9 cellular contexts compared by ENCODE assay signal in genomic region chr12:94725375-94726168, GRCh38.
DNase-seq lines count a peak whose midpoint lies in the region; ATAC-seq, FAIRE-seq and TF ChIP-seq lines count a peak whose summit lies in the region.
"Had no signal": no experiment of that assay in that cellular context is flagged by ENCODE, and none has a peak within 500 bp of the region (broad histone marks: within the 10 kb centered on the region; RNA-seq: fewer than 3 reads in every experiment).

No MANE protein-coding gene starts in this region.

- RAD21 ChIA-PET in GM12878 (lab: Charles Lee; ENCODE audit: unreplicated experiment), result no interaction called here

- peaks cover 6% of the 10 kb centered on the region for H3K79me2 ChIP-seq in GM12878 (ENCODE audit: control insufficient read depth, insufficient read depth, low read length)

- TF ChIP-seq RAD21 in GM12878 (IDR thresholded peaks at IDR 0.05; ENCODE audit: insufficient read depth, low read depth, low read length), result peak; percentile 56

- in situ Hi-C loops in KBM-7 (cut with MboI; ENCODE audit: low pct_unique_long_range_greater_than_20kb, low sequenced_read_pairs) (no loop called here), GM12878 (cut with MboI) (no loop called here)

- BruUV-seq in GM12878 (replicated peaks; lab: Mats Ljungman, UMichigan), result no TSS peak

- H2AFZ ChIP-seq in GM12878 (ENCODE audit: control insufficient read depth, low read depth, low read length), result peak overlapping the region; percentile 26; the same call in 1 of the 2 replicates

- no peak overlapping the region for H3K9ac ChIP-seq in GM12878 (ENCODE audit: control insufficient read depth, insufficient read depth, low read length)

- H3K9me3 ChIP-seq in GM12878 (replicated peaks; ENCODE audit: control insufficient read depth, insufficient read depth, low read length), result no peaks in the 10 kb centered on the region; the same call in 2 of the 3 replicates
- H3K9me3 ChIP-seq: body of pancreas had no signal

- H3K4me3 ChIP-seq in GM12878, result no peak overlapping the region
- H3K4me3 ChIP-seq: body of pancreas had no signal

- TF ChIP-seq CTCF in GM12878 (IDR thresholded peaks at IDR 0.05 in 2 of 3, conservative IDR thresholded peaks at IDR 0.05 in 1 of 3; ENCODE audit: control insufficient read depth in 2 of 3, extremely low read depth in 1 of 3, insufficient read depth in 1 of 3, low read depth in 3 of 3, low read length in 3 of 3), result peak; percentile 20 to 48 (median 27); a peak in 5 of 6 replicates

- peak; percentile 33 for DNase-seq in COLO668 (lab: John Stamatoyannopoulos, UW; ENCODE audit: unreplicated experiment)
- peak; percentile 65 for DNase-seq in KBM-7
- no peak for DNase-seq in GM12878 (ENCODE audit: low read depth, low spot score)
- peak; percentile 37 to 74 for DNase-seq in lung microvascular endothelial cell (ENCODE audit: low read depth in 2 of 2)
- no peak for DNase-seq in stimulated activated CD4-positive, alpha-beta T cell treated with anti-CD3 and anti-CD28 coated beads, Interleukin-4, amount 100 ng/mL, for 1 hour
- DNase-seq in stimulated activated CD4-positive, alpha-beta T cell treated with anti-CD3 and anti-CD28 coated beads, Interleukin-15, amount 100 ng/mL, for 24 hours, result no peak

- SMC1A ChIA-PET in GM12878 (lab: Charles Lee; ENCODE audit: uncharacterized antibody, unreplicated experiment), result interaction anchor here (0.6 to 1.3 kb wide), 3 partner anchors 19 to 127 kb away, joined by 3 to 4 read pairs (median 3); no protein-coding TSS in a partner anchor

- POLR2A ChIA-PET in GM12878 (lab: Charles Lee), result no interaction called here

- no peak overlapping the region for H3K4me2 ChIP-seq in GM12878 (ENCODE audit: control insufficient read depth, insufficient read depth)

- ATAC-seq in GM12878, result peak; percentile 44
- no peak for ATAC-seq in GM21423 (IDR thresholded peaks at IDR 0.05; ENCODE audit: unreplicated experiment)
- ATAC-seq in GM21526 (IDR thresholded peaks at IDR 0.05; ENCODE audit: low FRiP score, unreplicated experiment), result no peak
- ATAC-seq: body of pancreas had no signal

- H3K4me1 ChIP-seq in GM12878 (ENCODE audit: control insufficient read depth, insufficient read depth, low read length), result peaks cover 24% of the 10 kb centered on the region
- H3K4me1 ChIP-seq: body of pancreas had no signal

- no peaks in the 10 kb centered on the region for H3K27me3 ChIP-seq in GM12878 (replicated peaks in 1 of 2; ENCODE audit: control insufficient read depth in 2 of 2, insufficient read depth in 2 of 2, low read length in 1 of 2)
- H3K27me3 ChIP-seq: body of pancreas had no signal

- peaks cover 0 to 2% of the 10 kb centered on the region in 2 experiments; a peak in 1 of 4 replicates for H3K36me3 ChIP-seq in GM12878 (ENCODE audit: control insufficient read depth in 2 of 2, insufficient read depth in 2 of 2, low read length in 1 of 2)

- TF ChIP-seq EP300 in GM12878 (IDR thresholded peaks at IDR 0.05; ENCODE audit: borderline replicate concordance in 1 of 2, control insufficient read depth in 1 of 2, low read depth in 2 of 2, low read length in 2 of 2), result no peak

- intact Hi-C loops in GM12878 (cut with micrococcal nuclease; ENCODE audit: unreplicated experiment), result no loop called here

- H4K20me1 ChIP-seq in GM12878 (ENCODE audit: control insufficient read depth, insufficient read depth), result no peaks in the 10 kb centered on the region

- 21% methylated on average over 8 of the region's 8 CpGs for WGBS in GM12878 (ENCODE audit: insufficient coverage, insufficient replicate concordance, low lambda C conversion rate, missing lambda C conversion rate)

- 0 out of 2 replicates have a peak overlapping the region, but pooled peaks have one; percentile 6 for H3K27ac ChIP-seq in GM12878 (ENCODE audit: control insufficient read depth, insufficient read depth)
- H3K27ac ChIP-seq: body of pancreas had no signal

- no peak for FAIRE-seq in GM12878 (lab: Jason Lieb, UNC)

- TF ChIP-seq POLR2A in GM12878 (IDR thresholded peaks at IDR 0.05; ENCODE audit: low read depth, low read length), result no peak

- CTCF ChIA-PET in GM12878 (lab: Yijun Ruan, JAX), result interaction anchor here (1.1 to 1.9 kb wide), 3 partner anchors 21 to 149 kb away, joined by 3 to 5 read pairs (median 4); no protein-coding TSS in a partner anchor

TF ChIP-seq in GM12878, 131 proteins besides CTCF, POLR2A, EP300 and RAD21 (continues in another document):
- TF ChIP-seq CBX5 (IDR thresholded peaks at IDR 0.05; ENCODE audit: low read depth) (no peak), CREB1 (IDR thresholded peaks at IDR 0.05; ENCODE audit: low read depth) (no peak), PML (IDR thresholded peaks at IDR 0.05; ENCODE audit: low read length) (no peak), RFX5 (IDR thresholded peaks at IDR 0.05; ENCODE audit: low read depth, low read length) (no peak), EGR1 (IDR thresholded peaks at IDR 0.05; ENCODE audit: borderline replicate concordance in 1 of 2, low read depth in 2 of 2, low read length in 2 of 2) (peak in 1 of 2 experiments; percentile 3; a peak in 1 of 3 replicates), POU2F2 (IDR thresholded peaks at IDR 0.05; ENCODE audit: borderline replicate concordance, low read depth, low read length) (0 out of 3 replicates have a peak, but pooled peaks have one; percentile 48), SMC3 (IDR thresholded peaks at IDR 0.05; ENCODE audit: borderline replicate concordance, low read length) (peak; percentile 25; the same call in 1 of the 2 replicates), SIX5 (IDR thresholded peaks at IDR 0.05; ENCODE audit: low read depth, low read length, severe bottlenecking) (no peak), MEF2A (IDR thresholded peaks at IDR 0.05; ENCODE audit: insufficient read depth, low read depth, low read length) (no peak), CHD2 (IDR thresholded peaks at IDR 0.05; ENCODE audit: borderline replicate concordance, low read depth, low read length) (no peak), FOS (IDR thresholded peaks at IDR 0.05; ENCODE audit: borderline replicate concordance, extremely low read depth, insufficient read length) (no peak), ZNF274 (IDR thresholded peaks at IDR 0.05; ENCODE audit: insufficient read depth, insufficient read length) (no peak), MTA3 (IDR thresholded peaks at IDR 0.05; ENCODE audit: borderline replicate concordance, low read length) (no peak), IKZF2 (IDR thresholded peaks at IDR 0.05) (no peak), CHD1 (IDR thresholded peaks at IDR 0.05; ENCODE audit: low read depth, low read length) (no peak), EZH2 (IDR thresholded peaks at IDR 0.05; ENCODE audit: borderline replicate concordance, control insufficient read depth, low read depth, low read length) (no peak)
- TF ChIP-seq, protein P1, sequence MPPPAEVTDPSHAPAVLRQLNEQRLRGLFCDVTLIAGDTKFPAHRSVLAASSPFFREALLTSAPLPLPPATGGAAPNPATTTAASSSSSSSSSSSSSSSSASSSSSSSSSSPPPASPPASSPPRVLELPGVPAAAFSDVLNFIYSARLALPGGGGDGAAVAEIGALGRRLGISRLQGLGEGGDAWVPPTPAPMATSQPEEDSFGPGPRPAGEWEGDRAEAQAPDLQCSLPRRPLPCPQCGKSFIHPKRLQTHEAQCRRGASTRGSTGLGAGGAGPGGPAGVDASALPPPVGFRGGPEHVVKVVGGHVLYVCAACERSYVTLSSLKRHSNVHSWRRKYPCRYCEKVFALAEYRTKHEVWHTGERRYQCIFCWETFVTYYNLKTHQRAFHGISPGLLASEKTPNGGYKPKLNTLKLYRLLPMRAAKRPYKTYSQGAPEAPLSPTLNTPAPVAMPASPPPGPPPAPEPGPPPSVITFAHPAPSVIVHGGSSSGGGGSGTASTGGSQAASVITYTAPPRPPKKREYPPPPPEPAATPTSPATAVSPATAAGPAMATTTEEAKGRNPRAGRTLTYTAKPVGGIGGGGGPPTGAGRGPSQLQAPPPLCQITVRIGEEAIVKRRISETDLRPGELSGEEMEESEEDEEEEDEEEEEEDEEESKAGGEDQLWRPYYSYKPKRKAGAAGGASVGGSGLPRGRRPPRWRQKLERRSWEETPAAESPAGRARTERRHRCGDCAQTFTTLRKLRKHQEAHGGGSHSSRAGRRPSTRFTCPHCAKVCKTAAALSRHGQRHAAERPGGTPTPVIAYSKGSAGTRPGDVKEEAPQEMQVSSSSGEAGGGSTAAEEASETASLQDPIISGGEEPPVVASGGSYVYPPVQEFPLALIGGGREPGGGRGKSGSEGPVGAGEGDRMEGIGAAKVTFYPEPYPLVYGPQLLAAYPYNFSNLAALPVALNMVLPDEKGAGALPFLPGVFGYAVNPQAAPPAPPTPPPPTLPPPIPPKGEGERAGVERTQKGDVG (CRISPR knock-in tag; IDR thresholded peaks at IDR 0.05), result no peak
- TF ChIP-seq, protein P2, sequence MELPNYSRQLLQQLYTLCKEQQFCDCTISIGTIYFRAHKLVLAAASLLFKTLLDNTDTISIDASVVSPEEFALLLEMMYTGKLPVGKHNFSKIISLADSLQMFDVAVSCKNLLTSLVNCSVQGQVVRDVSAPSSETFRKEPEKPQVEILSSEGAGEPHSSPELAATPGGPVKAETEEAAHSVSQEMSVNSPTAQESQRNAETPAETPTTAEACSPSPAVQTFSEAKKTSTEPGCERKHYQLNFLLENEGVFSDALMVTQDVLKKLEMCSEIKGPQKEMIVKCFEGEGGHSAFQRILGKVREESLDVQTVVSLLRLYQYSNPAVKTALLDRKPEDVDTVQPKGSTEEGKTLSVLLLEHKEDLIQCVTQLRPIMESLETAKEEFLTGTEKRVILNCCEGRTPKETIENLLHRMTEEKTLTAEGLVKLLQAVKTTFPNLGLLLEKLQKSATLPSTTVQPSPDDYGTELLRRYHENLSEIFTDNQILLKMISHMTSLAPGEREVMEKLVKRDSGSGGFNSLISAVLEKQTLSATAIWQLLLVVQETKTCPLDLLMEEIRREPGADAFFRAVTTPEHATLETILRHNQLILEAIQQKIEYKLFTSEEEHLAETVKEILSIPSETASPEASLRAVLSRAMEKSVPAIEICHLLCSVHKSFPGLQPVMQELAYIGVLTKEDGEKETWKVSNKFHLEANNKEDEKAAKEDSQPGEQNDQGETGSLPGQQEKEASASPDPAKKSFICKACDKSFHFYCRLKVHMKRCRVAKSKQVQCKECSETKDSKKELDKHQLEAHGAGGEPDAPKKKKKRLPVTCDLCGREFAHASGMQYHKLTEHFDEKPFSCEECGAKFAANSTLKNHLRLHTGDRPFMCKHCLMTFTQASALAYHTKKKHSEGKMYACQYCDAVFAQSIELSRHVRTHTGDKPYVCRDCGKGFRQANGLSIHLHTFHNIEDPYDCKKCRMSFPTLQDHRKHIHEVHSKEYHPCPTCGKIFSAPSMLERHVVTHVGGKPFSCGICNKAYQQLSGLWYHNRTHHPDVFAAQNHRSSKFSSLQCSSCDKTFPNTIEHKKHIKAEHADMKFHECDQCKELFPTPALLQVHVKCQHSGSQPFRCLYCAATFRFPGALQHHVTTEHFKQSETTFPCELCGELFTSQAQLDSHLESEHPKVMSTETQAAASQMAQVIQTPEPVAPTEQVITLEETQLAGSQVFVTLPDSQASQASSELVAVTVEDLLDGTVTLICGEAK (IDR thresholded peaks at IDR 0.05; ENCODE audit: borderline replicate concordance), result peak; percentile 90

Comparison
In these comparisons a context has a peak if more than half of its experiments do, and no peak if none do; other contexts are left out.
1. DNase-seq: peak in COLO668 (single experiment), KBM-7 (single experiment) and lung microvascular endothelial cell (2 of 2); none in GM12878 (single experiment), stimulated activated CD4-positive, alpha-beta T cell treated with anti-CD3 and anti-CD28 coated beads, Interleukin-4, amount 100 ng/mL, for 1 hour (single experiment) and stimulated activated CD4-positive, alpha-beta T cell treated with anti-CD3 and anti-CD28 coated beads, Interleukin-15, amount 100 ng/mL, for 24 hours (single experiment).